Comparison of ENCODE assay signal across 8 cellular contexts in genomic region chr4:87422104-87423052, GRCh38. TPM values are rescaled to one million over a fixed set of nuclear protein-coding genes. Genes with fewer than 3 reads are reported as not detected.
DNase-seq lines count a peak whose midpoint lies in the region; TF ChIP-seq lines count a peak whose summit lies in the region.

A gene with protein sequence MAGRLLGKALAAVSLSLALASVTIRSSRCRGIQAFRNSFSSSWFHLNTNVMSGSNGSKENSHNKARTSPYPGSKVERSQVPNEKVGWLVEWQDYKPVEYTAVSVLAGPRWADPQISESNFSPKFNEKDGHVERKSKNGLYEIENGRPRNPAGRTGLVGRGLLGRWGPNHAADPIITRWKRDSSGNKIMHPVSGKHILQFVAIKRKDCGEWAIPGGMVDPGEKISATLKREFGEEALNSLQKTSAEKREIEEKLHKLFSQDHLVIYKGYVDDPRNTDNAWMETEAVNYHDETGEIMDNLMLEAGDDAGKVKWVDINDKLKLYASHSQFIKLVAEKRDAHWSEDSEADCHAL (plus strand): TSS chr4:87422573. CDS start chr4:87422906, 333 bp downstream.

- TF ChIP-seq CTCF in GM20000 (IDR thresholded peaks at IDR 0.05; ENCODE audit: extremely low read depth, missing control alignments) = no peak

- CTCF ChIA-PET in activated CD8-positive, alpha-beta memory T cell treated with anti-CD3 and anti-CD28 coated beads for 36 hours (lab: Charles Lee) = interaction anchor here (0.5 to 1.4 kb wide), 3 partner anchors 15 to 64 kb away, joined by 3 to 5 read pairs (median 3); no protein-coding TSS in a partner anchor

- no peaks in the 10 kb centered on the region for H3K27me3 ChIP-seq in effector memory CD4-positive, alpha-beta T cell (replicated peaks; ENCODE audit: control insufficient read depth, insufficient read depth, low read length, poor library complexity, severe bottlenecking)

- POLR2A ChIA-PET in activated CD8-positive, alpha-beta memory T cell treated with anti-CD3 and anti-CD28 coated beads for 36 hours (lab: Charles Lee) = interaction anchor here (0.6 to 3.5 kb wide), 2 partner anchors 22 to 31 kb away, joined by 3 to 35 read pairs; partner anchors contain the start of gene HSD17B11

- H3K4me1 ChIP-seq in effector memory CD4-positive, alpha-beta T cell (ENCODE audit: control insufficient read depth, insufficient read depth, low read length, poor library complexity, severe bottlenecking) = peaks cover 7% of the 10 kb centered on the region

- H3K27ac ChIP-seq in effector memory CD4-positive, alpha-beta T cell (ENCODE audit: insufficient read depth, low read length, poor library complexity, severe bottlenecking) = peak within 1 kb of the TSS; percentile 80

- peak; percentile 97 for DNase-seq in COLO829 (ENCODE audit: low spot score)
- peak; percentile 78 for DNase-seq in GM20000 (ENCODE audit: low spot score)
- DNase-seq in HT-29 (ENCODE audit: low spot score) = peak; percentile 96
- peak; percentile 88 to 91 for DNase-seq in NOMO-1 (lab: John Stamatoyannopoulos, UW; ENCODE audit: unreplicated experiment in 2 of 2)
- peak; percentile 77 to 85 (median 79) for DNase-seq in effector memory CD4-positive, alpha-beta T cell
- DNase-seq in medulla oblongata (ENCODE audit: extremely low spot score) = peak; percentile 98
- DNase-seq in stimulated activated CD8-positive, alpha-beta memory T cell treated with anti-CD3 and anti-CD28 coated beads, Interleukin-12 subunit alpha, Interleukin-12 subunit beta, amount 100 ng/mL, for 1 hour (ENCODE audit: low read depth) = peak; percentile 73

- peak within 1 kb of the TSS; percentile 94 for H3K4me3 ChIP-seq in effector memory CD4-positive, alpha-beta T cell (ENCODE audit: insufficient read depth, low read depth, low read length, poor library complexity, severe bottlenecking)

- no peaks in the 10 kb centered on the region for H3K9me3 ChIP-seq in effector memory CD4-positive, alpha-beta T cell (ENCODE audit: control insufficient read depth, low read length)

- H3K36me3 ChIP-seq in effector memory CD4-positive, alpha-beta T cell (ENCODE audit: control insufficient read depth, insufficient read depth, low read length) = no peaks in the 10 kb centered on the region

RNA-seq across cellular contexts. Expression of the gene that starts here (rescaled TPM):
- total RNA-seq in HT-29 (2014; rRNA removed; shearing (Covaris generic)) = 9.1 and 19.4 TPM in 2 replicates
- total RNA-seq in activated CD8-positive, alpha-beta memory T cell treated with anti-CD3 and anti-CD28 coated beads for 36 hours = 10 to 100 TPM; 15.0 to 16.4 TPM

Comparison
In these comparisons a context has a peak if more than half of its experiments do, and no peak if none do; other contexts are left out.
1. Peak in every context shown above with its lines: DNase-seq, H3K4me3 ChIP-seq and H3K27ac ChIP-seq.